In the genomic region with DNA sequence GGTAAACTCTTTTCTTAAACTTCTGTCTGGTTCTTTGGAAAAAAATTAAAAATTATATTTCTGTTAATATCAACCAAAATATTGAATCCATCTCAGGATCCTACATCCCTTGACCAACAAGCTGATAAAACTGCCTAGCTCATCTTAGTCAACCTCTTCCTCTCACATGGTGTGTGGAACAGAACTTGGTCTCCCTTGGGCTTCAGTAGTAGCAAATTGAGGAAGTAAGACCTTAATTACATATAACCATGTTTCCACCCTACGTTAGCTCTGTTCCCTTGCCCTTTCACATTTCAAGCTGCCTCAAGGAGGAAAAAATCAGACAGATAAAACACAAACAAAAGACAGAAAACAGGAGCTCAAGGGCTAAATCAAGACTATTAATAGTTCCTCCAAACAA, we compare ENCODE assay signal across 10 cellular contexts.
A peak's percentile ranks its signal among the peaks of the same experiment; 100 is the strongest.
DNase-seq lines count a peak whose midpoint lies in the region; ATAC-seq and TF ChIP-seq lines count a peak whose summit lies in the region.
"Had no signal": no experiment of that assay in that cellular context is flagged by ENCODE, and none has a peak within 500 bp of the region (broad histone marks: within the 10 kb centered on the region; RNA-seq: fewer than 3 reads in every experiment).

No MANE protein-coding gene starts in this region.

- H3K4me3 ChIP-seq in PC-3 (ENCODE audit: low read length), result no peak overlapping the region
- no peak overlapping the region for H3K4me3 ChIP-seq in spleen
- H3K4me3 ChIP-seq: sigmoid colon had no signal

- peak overlapping the region; percentile 61 for H3K27ac ChIP-seq in PC-3 (ENCODE audit: low read length)
- no peak overlapping the region for H3K27ac ChIP-seq in spleen
- H3K27ac ChIP-seq: sigmoid colon had no signal

- no peak for TF ChIP-seq POLR2A in spleen (IDR thresholded peaks at IDR 0.05)

- H3K9me3 ChIP-seq in PC-3 (ENCODE audit: low read length) (no peaks in the 10 kb centered on the region), spleen (no peaks in the 10 kb centered on the region)
- H3K9me3 ChIP-seq: sigmoid colon had no signal

- H3K9ac ChIP-seq in PC-3 (ENCODE audit: low read length), result peak overlapping the region; percentile 22; the same call in 1 of the 2 replicates

- CTCF ChIA-PET in GM10248 (lab: Yijun Ruan, JAX) (interaction anchor here (0.6 to 5.0 kb wide), 4 partner anchors 9 to 124 kb away, joined by 3 to 54 read pairs (median 4); no protein-coding TSS in a partner anchor), PC-3 (lab: Charles Lee) (interaction anchor here (1.4 kb wide), 1 partner anchor 10 kb away, joined by 5 read pairs; no protein-coding TSS in a partner anchor)

- ATAC-seq in GM19463 (IDR thresholded peaks at IDR 0.05; ENCODE audit: unreplicated experiment), result peak; percentile 67
- ATAC-seq in HG03108 (IDR thresholded peaks at IDR 0.05; ENCODE audit: unreplicated experiment), result peak; percentile 87
- no peak for ATAC-seq in PC-3

- POLR2A ChIA-PET in GM10248 (lab: Yijun Ruan, JAX), result no interaction called here
- POLR2A ChIA-PET in PC-3 (lab: Charles Lee; ENCODE audit: unreplicated experiment), result interaction anchor here (0.5 kb wide), 1 partner anchor 165 kb away, joined by 9 read pairs; no protein-coding TSS in a partner anchor

- BruUV-seq in PC-3 (replicated peaks; lab: Mats Ljungman, UMichigan), result no TSS peak

- TF ChIP-seq CTCF in GM10248 (IDR thresholded peaks at IDR 0.05; ENCODE audit: control extremely low read depth, extremely low read depth, low read depth, missing control alignments) (no peak), PC-3 (conservative IDR thresholded peaks at IDR 0.05; ENCODE audit: low read depth, low read length) (no peak), spleen (IDR thresholded peaks at IDR 0.05 in 8 of 11, conservative IDR thresholded peaks at IDR 0.05 in 3 of 11) (no peak)

- peaks cover 7% of the 10 kb centered on the region for H3F3A ChIP-seq in PC-3 (ENCODE audit: low read length, unreplicated experiment)

- 4 to 21% (median 11%) methylated on average over 1 of the region's 1 CpG for WGBS in spleen, 5 donors

- no peak overlapping the region for H2AFZ ChIP-seq in PC-3 (ENCODE audit: low read length)

- H3K79me2 ChIP-seq in PC-3 (ENCODE audit: low read length), result no peaks in the 10 kb centered on the region

- H3K36me3 ChIP-seq in PC-3 (ENCODE audit: low read depth, low read length) (no peaks in the 10 kb centered on the region), spleen (no peaks in the 10 kb centered on the region)
- H3K36me3 ChIP-seq: sigmoid colon had no signal

- no peaks in the 10 kb centered on the region for H4K20me1 ChIP-seq in PC-3 (ENCODE audit: low read length)

- H3K27me3 ChIP-seq in PC-3 (ENCODE audit: low read length) (no peaks in the 10 kb centered on the region), spleen (replicated peaks in 1 of 7) (peaks cover 0 to 16% (median 0%) of the 10 kb centered on the region in 7 donors)
- H3K27me3 ChIP-seq: sigmoid colon had no signal

- H3K4me2 ChIP-seq in PC-3 (ENCODE audit: low read length), result no peak overlapping the region

- H3K4me1 ChIP-seq in PC-3 (ENCODE audit: insufficient read depth, low read length), result peaks cover 46% of the 10 kb centered on the region
- peaks cover 0 to 7% (median 0%) of the 10 kb centered on the region in 6 donors for H3K4me1 ChIP-seq in spleen
- H3K4me1 ChIP-seq: sigmoid colon had no signal

- H3K9me2 ChIP-seq in PC-3 (replicated peaks; ENCODE audit: low read length), result no peaks in the 10 kb centered on the region

- intact Hi-C loops in PC-3 (cut with micrococcal nuclease) (no loop called here), spleen (cut with DNase I; ENCODE audit: low total_unique reads) (no loop called here)

- DNase-seq in GM10248 (ENCODE audit: extremely low spot score), result peak; percentile 38
- no peak for DNase-seq in PC-3
- DNase-seq in activated CD4-positive, alpha-beta T cell treated with anti-CD3 and anti-CD28 coated beads, Interleukin-2, amount 50 U/mL, for 48 hours, result no peak
- no peak for DNase-seq in activated CD4-positive, alpha-beta T cell treated with anti-CD3 and anti-CD28 coated beads, Interleukin-2, amount 50 U/mL, for 4 hours
- DNase-seq in ureter (ENCODE audit: low spot score), result no peak
- DNase-seq in spleen, result no peak
- DNase-seq: sigmoid colon; stimulated activated naive CD4-positive, alpha-beta T cell treated with Interleukin-2 at 50 U/mL for 16 hours had no signal
